2 cellular contexts compared by ENCODE assay signal in the genomic region with DNA sequence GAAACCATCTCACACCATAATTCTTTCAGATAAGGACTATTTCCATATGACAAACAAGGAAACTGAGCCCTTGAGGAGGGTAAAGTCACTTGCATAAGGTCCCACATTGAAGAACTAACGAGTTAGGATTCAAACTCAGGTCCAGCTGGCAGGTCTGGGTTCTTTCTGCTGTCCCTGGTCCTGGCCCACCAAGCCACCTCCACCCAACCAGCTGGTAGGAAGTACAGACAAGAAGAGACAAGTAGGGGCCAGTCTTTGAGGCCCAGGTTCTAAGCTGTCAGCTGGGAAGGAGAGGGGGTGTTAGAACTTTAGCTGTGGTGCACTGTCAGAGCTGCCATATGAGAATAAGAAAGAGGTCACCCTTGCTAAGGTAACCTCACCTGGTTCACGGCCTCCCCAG.
TF ChIP-seq lines count a peak whose summit lies in the region.

No MANE protein-coding gene starts in this region.

TF ChIP-seq in Ishikawa, 13 proteins besides CTCF, POLR2A, EP300 and RAD21 (continued from another document):
- TF ChIP-seq REST (IDR thresholded peaks at IDR 0.05; ENCODE audit: low read depth) = peak; percentile 65
- no peak for TF ChIP-seq MAX (IDR thresholded peaks at IDR 0.05)

TF ChIP-seq in H1, 55 proteins besides CTCF, POLR2A, EP300 and RAD21 (continued from another document):
- TF ChIP-seq ZNF274 (IDR thresholded peaks at IDR 0.05; ENCODE audit: borderline replicate concordance, extremely low read depth, low read length) (no peak), CEBPB (IDR thresholded peaks at IDR 0.05; ENCODE audit: low read depth, low read length) (no peak), PHF8 (conservative IDR thresholded peaks at IDR 0.05; ENCODE audit: low read depth, low read length) (no peak)
- TF ChIP-seq, protein P1, sequence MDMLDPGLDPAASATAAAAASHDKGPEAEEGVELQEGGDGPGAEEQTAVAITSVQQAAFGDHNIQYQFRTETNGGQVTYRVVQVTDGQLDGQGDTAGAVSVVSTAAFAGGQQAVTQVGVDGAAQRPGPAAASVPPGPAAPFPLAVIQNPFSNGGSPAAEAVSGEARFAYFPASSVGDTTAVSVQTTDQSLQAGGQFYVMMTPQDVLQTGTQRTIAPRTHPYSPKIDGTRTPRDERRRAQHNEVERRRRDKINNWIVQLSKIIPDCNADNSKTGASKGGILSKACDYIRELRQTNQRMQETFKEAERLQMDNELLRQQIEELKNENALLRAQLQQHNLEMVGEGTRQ (IDR thresholded peaks at IDR 0.05; ENCODE audit: low read length) = no peak
